Comparison of ENCODE assay signal across 9 cellular contexts in genomic region chr22:17997456-17997855, GRCh38. TPM values are rescaled to one million over a fixed set of nuclear protein-coding genes. Genes with fewer than 3 reads are reported as not detected.
DNase-seq lines count a peak whose midpoint lies in the region; ATAC-seq, FAIRE-seq and TF ChIP-seq lines count a peak whose summit lies in the region.
"Had no signal": no experiment of that assay in that cellular context is flagged by ENCODE, and none has a peak within 500 bp of the region (broad histone marks: within the 10 kb centered on the region; RNA-seq: fewer than 3 reads in every experiment).

No MANE protein-coding gene starts in this region.

- TF ChIP-seq CTCF in Panc1 (IDR thresholded peaks at IDR 0.05) (no peak), chondrocyte (IDR thresholded peaks at IDR 0.05) (no peak)

- in situ Hi-C loops in Panc1 (cut with HindIII; ENCODE audit: low pct_unique_long_range_greater_than_20kb, low sequenced_read_pairs): no loop called here

- no peaks in the 10 kb centered on the region for H3K9me3 ChIP-seq in Panc1 (ENCODE audit: control insufficient read depth, insufficient read depth, low read depth, low read length)
- H3K9me3 ChIP-seq: heart right ventricle had no signal

- H3K4me3 Mint-ChIP-seq in chondrocyte (ENCODE audit: unreplicated experiment): no peak overlapping the region

- H3K27ac Mint-ChIP-seq in chondrocyte (ENCODE audit: unreplicated experiment): peak overlapping the region; percentile 43

- peak; percentile 74 for FAIRE-seq in GM12892 (lab: Jason Lieb, UNC)

- H3K36me3 ChIP-seq in Panc1 (ENCODE audit: control insufficient read depth, insufficient read depth, low read length): no peaks in the 10 kb centered on the region; the same call in 1 of the 2 replicates
- H3K36me3 ChIP-seq: heart right ventricle had no signal

- CTCF ChIA-PET in Panc1 (lab: Charles Lee): interaction anchor here (1.1 kb wide), 1 partner anchor 79 kb away, joined by 4 read pairs; no protein-coding TSS in a partner anchor

- ATAC-seq in Panc1: no peak
- no peak for ATAC-seq in sciatic nerve
- ATAC-seq in GM19351 (IDR thresholded peaks at IDR 0.05; ENCODE audit: unreplicated experiment): no peak

- DNase-seq in GM12892 (ENCODE audit: insufficient read length): no peak
- no peak for DNase-seq in Panc1 (ENCODE audit: low read depth, low spot score)
- no peak for DNase-seq in chondrocyte (ENCODE audit: low spot score)
- DNase-seq in sciatic nerve (ENCODE audit: low spot score): peak; percentile 39
- DNase-seq in stimulated activated CD4-positive, alpha-beta T cell treated with anti-CD3 and anti-CD28 coated beads, Interleukin-15, amount 100 ng/mL, for 24 hours: no peak
- no peak for DNase-seq in NCI-H82 (lab: John Stamatoyannopoulos, UW)
- DNase-seq: heart right ventricle, IMR-90 had no signal

- no peak overlapping the region for H3K4me3 ChIP-seq in Panc1 (ENCODE audit: low read depth in 2 of 2, low read length in 2 of 2)
- H3K4me3 ChIP-seq: heart right ventricle had no signal

- H3K9me3 Mint-ChIP-seq in chondrocyte (ENCODE audit: low read depth): no peaks in the 10 kb centered on the region

- no peaks in the 10 kb centered on the region for H3K27me3 ChIP-seq in Panc1 (ENCODE audit: control insufficient read depth, insufficient read depth, low read length)

- TSS peak; percentile 51 for BruUV-seq in Panc1 (replicated peaks; lab: Mats Ljungman, UMichigan)

- no peaks in the 10 kb centered on the region for H3K36me3 Mint-ChIP-seq in chondrocyte (ENCODE audit: low read depth)

- no peak overlapping the region for H3K27ac ChIP-seq in Panc1 (ENCODE audit: low read length)

- H3K4me1 Mint-ChIP-seq in chondrocyte (ENCODE audit: low read depth): peaks cover 41% of the 10 kb centered on the region

- POLR2A ChIA-PET in Panc1 (lab: Charles Lee): no interaction called here

- H3K4me1 ChIP-seq in Panc1 (ENCODE audit: control insufficient read depth, insufficient read depth, low read length): peaks cover 10% of the 10 kb centered on the region

- H3K27me3 Mint-ChIP-seq in chondrocyte (ENCODE audit: low read depth): no peaks in the 10 kb centered on the region

- no peak for TF ChIP-seq POLR2A in GM12892 (IDR thresholded peaks at IDR 0.05; ENCODE audit: low read depth, low read length)

- intact Hi-C loops in Panc1 (cut with micrococcal nuclease; ENCODE audit: unreplicated experiment): no loop called here
- intact Hi-C loops in sciatic nerve (cut with DNase I): no loop called here

RNA-seq across cellular contexts. Expression of gene MICAL3, which starts 26.9 kb away (rescaled TPM):
- 17.4 TPM for polyA plus RNA-seq in GM12892 (2012; ENCODE audit: missing spikeins)
- total RNA-seq in Panc1 (2021; ENCODE audit: unreplicated experiment): 47.1 TPM
- polyA plus RNA-seq in Panc1 (2012; ENCODE audit: insufficient read length): 26.1 TPM
- total RNA-seq in chondrocyte: 49.6 to 74.4 TPM (median 68.2 TPM) in 3 replicates
- total RNA-seq in sciatic nerve: 131 TPM
